ENCODE assay signal across 8 cellular contexts in genomic region chr17:68431661-68432071, GRCh38. TPM values are rescaled to one million over a fixed set of nuclear protein-coding genes. Genes with fewer than 3 reads are reported as not detected.
DNase-seq lines count a peak whose midpoint lies in the region; ATAC-seq and TF ChIP-seq lines count a peak whose summit lies in the region.

No MANE protein-coding gene starts in this region.

- no peak overlapping the region for H3K9ac ChIP-seq in liver (ENCODE audit: low read depth in 1 of 2, low read length in 2 of 2)

- peaks cover 17% of the 10 kb centered on the region for H3K4me1 Mint-ChIP-seq in activated T-helper 17 cell treated with anti-CD3 and anti-CD28 coated beads, Interleukin-2, amount 50 U/mL, for 72 hours

- no peak overlapping the region for H3K27ac ChIP-seq in liver (ENCODE audit: low read depth in 1 of 2, low read length in 2 of 2)
- H3K27ac ChIP-seq in lower lobe of right lung: no peak overlapping the region

- H3K36me3 Mint-ChIP-seq in activated T-helper 17 cell treated with anti-CD3 and anti-CD28 coated beads, Interleukin-2, amount 50 U/mL, for 72 hours (ENCODE audit: low read depth): peaks cover 46% of the 10 kb centered on the region

- H3K27me3 Mint-ChIP-seq in activated T-helper 17 cell treated with anti-CD3 and anti-CD28 coated beads, Interleukin-2, amount 50 U/mL, for 72 hours: no peaks in the 10 kb centered on the region

- peak; percentile 29 to 43 for TF ChIP-seq RAD21 in liver (IDR thresholded peaks at IDR 0.05)

- H3K27me3 ChIP-seq in liver (ENCODE audit: control insufficient read depth in 4 of 4, insufficient read depth in 4 of 4, low read length in 3 of 4) (no peaks in the 10 kb centered on the region), lower lobe of right lung (ENCODE audit: low read depth) (no peaks in the 10 kb centered on the region)

- peaks cover 0 to 16% (median 6%) of the 10 kb centered on the region in 4 donors for H3K4me1 ChIP-seq in liver (ENCODE audit: control insufficient read depth in 4 of 4, insufficient read depth in 4 of 4, low read length in 3 of 4)
- H3K4me1 ChIP-seq in lower lobe of right lung: peaks cover 8% of the 10 kb centered on the region

- no peak for ATAC-seq in activated T-helper 17 cell treated with anti-CD3 and anti-CD28 coated beads, Interleukin-2, amount 50 U/mL, for 72 hours (replicated peaks)
- ATAC-seq in HG02884 (IDR thresholded peaks at IDR 0.05; ENCODE audit: unreplicated experiment) (no peak), lower lobe of right lung (no peak), HG02973 (IDR thresholded peaks at IDR 0.05; ENCODE audit: unreplicated experiment) (no peak)

- intact Hi-C loops in lower lobe of right lung (cut with DNase I): no loop called here

- no peak overlapping the region for H3K4me3 ChIP-seq in liver (ENCODE audit: low read depth in 1 of 3, low read length in 3 of 3)
- H3K4me3 ChIP-seq in lower lobe of right lung: no peak overlapping the region

- peak overlapping the region; percentile 70 for H3K27ac Mint-ChIP-seq in activated T-helper 17 cell treated with anti-CD3 and anti-CD28 coated beads, Interleukin-2, amount 50 U/mL, for 72 hours

- H3K4me3 Mint-ChIP-seq in activated T-helper 17 cell treated with anti-CD3 and anti-CD28 coated beads, Interleukin-2, amount 50 U/mL, for 72 hours: no peak overlapping the region

- H3K9me3 ChIP-seq in liver (ENCODE audit: control insufficient read depth in 4 of 4, low read length in 3 of 4) (no peaks in the 10 kb centered on the region), lower lobe of right lung (no peaks in the 10 kb centered on the region)

- H3K9me3 Mint-ChIP-seq in activated T-helper 17 cell treated with anti-CD3 and anti-CD28 coated beads, Interleukin-2, amount 50 U/mL, for 72 hours: no peaks in the 10 kb centered on the region

- H3K36me3 ChIP-seq in liver (ENCODE audit: control insufficient read depth in 4 of 4, insufficient read depth in 3 of 4, low read depth in 1 of 4, low read length in 3 of 4) (peaks cover 2 to 42% (median 26%) of the 10 kb centered on the region in 4 donors), lower lobe of right lung (peaks cover 96% of the 10 kb centered on the region)

- WGBS in liver: 75% methylated on average over 15 of the region's 15 CpGs

- DNase-seq in NCI-H2171 treated with DMSO at 0.1 percent for 48 hours (lab: John Stamatoyannopoulos, UW) (peak; percentile 25), NCI-H2171 (lab: John Stamatoyannopoulos, UW) (no peak), NCI-H1694 treated with DMSO at 0.1 percent for 48 hours (lab: John Stamatoyannopoulos, UW) (peak; percentile 49), lower lobe of right lung (no peak)

- TF ChIP-seq CTCF in liver (IDR thresholded peaks at IDR 0.05; ENCODE audit: low read depth, low read length, missing input control) (no peak), lower lobe of right lung (IDR thresholded peaks at IDR 0.05) (no peak)

TF ChIP-seq in liver, 16 proteins besides CTCF, POLR2A, EP300 and RAD21:
- TF ChIP-seq REST (IDR thresholded peaks at IDR 0.05) (no peak), FOXA2 (IDR thresholded peaks at IDR 0.05) (no peak), EGR1 (IDR thresholded peaks at IDR 0.05; ENCODE audit: low read depth in 2 of 2) (no peak), HNF4G (IDR thresholded peaks at IDR 0.05) (no peak), JUND (IDR thresholded peaks at IDR 0.05) (no peak), ATF3 (IDR thresholded peaks at IDR 0.05) (no peak), YY1 (IDR thresholded peaks at IDR 0.05) (no peak), MAX (IDR thresholded peaks at IDR 0.05) (no peak), ZBTB33 (IDR thresholded peaks at IDR 0.05) (no peak), FOXA1 (IDR thresholded peaks at IDR 0.05) (no peak), NR2F2 (IDR thresholded peaks at IDR 0.05) (no peak), SP1 (IDR thresholded peaks at IDR 0.05) (no peak), GABPA (IDR thresholded peaks at IDR 0.05 in 1 of 2, conservative IDR thresholded peaks at IDR 0.05 in 1 of 2) (no peak), RXRA (IDR thresholded peaks at IDR 0.05) (no peak)
TF ChIP-seq in liver: peak in this region for 0.

RNA-seq across cellular contexts. Expression of gene WIPI1, which starts 25.6 kb away (rescaled TPM):
- 10 to 100 TPM in 1 of 2 donors, 1 to 10 TPM in 1; 8.6 to 25.6 TPM for total RNA-seq in activated T-helper 17 cell treated with anti-CD3 and anti-CD28 coated beads, Interleukin-2, amount 50 U/mL, for 72 hours
- total RNA-seq in liver: 10 to 100 TPM; 37.9 to 48.6 TPM
- polyA plus RNA-seq in liver: 10 to 100 TPM; 21.1 to 21.7 TPM
- 37.5 TPM for total RNA-seq in lower lobe of right lung

Comparison
In these comparisons a context has a peak if more than half of its experiments do, and no peak if none do; other contexts are left out.
1. DNase-seq: peak in NCI-H2171 treated with DMSO at 0.1 percent for 48 hours (single experiment) and NCI-H1694 treated with DMSO at 0.1 percent for 48 hours (single experiment); none in NCI-H2171 (single experiment) and lower lobe of right lung (single experiment).